Comparison of ENCODE assay signal across 19 cellular contexts in the genomic region with DNA sequence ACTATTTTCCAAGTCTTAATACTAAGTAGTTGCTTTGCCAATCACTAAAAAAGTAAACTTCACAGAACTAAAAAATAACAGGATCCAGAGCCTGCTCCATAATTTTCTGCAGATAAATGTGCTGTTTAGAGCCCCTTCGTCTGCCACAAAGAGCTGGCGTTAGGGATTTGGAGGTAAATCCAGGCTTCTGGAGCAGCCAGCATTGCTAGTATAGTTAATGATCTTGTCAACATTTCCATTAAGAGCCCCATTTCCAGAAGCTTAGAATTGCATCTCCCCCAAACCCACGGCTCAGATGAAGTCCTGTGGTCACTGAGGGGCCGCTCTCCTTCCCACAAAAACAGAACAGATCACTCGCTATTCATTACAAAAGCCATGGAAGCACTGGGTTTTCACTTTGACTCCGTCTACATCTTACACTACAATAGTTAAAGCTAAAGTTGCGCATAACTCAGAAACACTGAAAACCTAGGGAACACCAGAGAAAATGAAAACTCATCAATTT. TPM values are rescaled to one million over a fixed set of nuclear protein-coding genes. Genes with fewer than 3 reads are reported as not detected.
DNase-seq lines count a peak whose midpoint lies in the region; ATAC-seq, FAIRE-seq and TF ChIP-seq lines count a peak whose summit lies in the region.
"Had no signal": no experiment of that assay in that cellular context is flagged by ENCODE, and none has a peak within 500 bp of the region (broad histone marks: within the 10 kb centered on the region; RNA-seq: fewer than 3 reads in every experiment).

No MANE protein-coding gene starts in this region.

- H3K4me3 ChIP-seq in H1 (ENCODE audit: extremely low read depth in 1 of 4, insufficient read depth in 2 of 4, low read depth in 3 of 4, low read length in 4 of 4) (peak overlapping the region in 1 of 4 experiments; percentile 62; a peak in 1 of 8 replicates), neural progenitor cell (peak overlapping the region; percentile 49), PC-3 (ENCODE audit: low read length) (no peak overlapping the region)
- H3K4me3 ChIP-seq: K562 had no signal

- no peak overlapping the region for H4K8ac ChIP-seq in H1 (ENCODE audit: extremely low read depth, insufficient read depth, low read length)

- H3K18ac ChIP-seq in H1 (ENCODE audit: extremely low read depth, low read length) = no peak overlapping the region

- H2BK12ac ChIP-seq in H1 (ENCODE audit: low read depth, low read length) = no peak overlapping the region

- H3K27me3 ChIP-seq in H1 (replicated peaks in 1 of 4; ENCODE audit: control insufficient read depth in 3 of 4, extremely low read depth in 1 of 4, insufficient read depth in 3 of 4, low read length in 3 of 4) = peaks cover 0 to 22% (median 15%) of the 10 kb centered on the region in 4 experiments; a peak in 5 of 7 replicates
- H3K27me3 ChIP-seq in neural progenitor cell = no peaks in the 10 kb centered on the region
- H3K27me3 ChIP-seq in PC-3 (ENCODE audit: low read length) = peaks cover 61% of the 10 kb centered on the region

- H2BK5ac ChIP-seq in H1 (ENCODE audit: low read depth, low read length) = no peak overlapping the region

- H3K79me1 ChIP-seq in H1 (ENCODE audit: low read depth, low read length) = no peaks in the 10 kb centered on the region; the same call in 1 of the 2 replicates

- H3K4me2 ChIP-seq in H1 (ENCODE audit: insufficient read depth in 1 of 2, low read depth in 2 of 2, low read length in 2 of 2) (peak overlapping the region; percentile 91 to 92; a peak in 3 of 4 replicates), neural progenitor cell (peak overlapping the region; percentile 83), PC-3 (ENCODE audit: low read length) (no peak overlapping the region)

- H2BK15ac ChIP-seq in H1 (ENCODE audit: low read length) = no peak overlapping the region

- H3K56ac ChIP-seq in H1 (replicated peaks; ENCODE audit: insufficient read length, low read depth, low read length) = no peak overlapping the region

- no peak for TF ChIP-seq EP300 in H1 (IDR thresholded peaks at IDR 0.05; ENCODE audit: borderline replicate concordance in 1 of 2, low read depth in 2 of 2, low read length in 2 of 2)

- no peak for FAIRE-seq in H1 (lab: Jason Lieb, UNC)
- FAIRE-seq: bronchial epithelial cell, K562 had no signal

- H2AFZ ChIP-seq in H1 (ENCODE audit: low read length) (no peak overlapping the region), neural progenitor cell (replicated peaks) (no peak overlapping the region), PC-3 (ENCODE audit: low read length) (no peak overlapping the region)

- H3K4me1 Mint-ChIP-seq in natural killer cell (peaks cover 67 to 74% of the 10 kb centered on the region in 2 donors), neural progenitor cell (peaks cover 91% of the 10 kb centered on the region)
- peaks cover 35% of the 10 kb centered on the region in 2 donors for H3K4me1 Mint-ChIP-seq in natural killer cell treated with Interleukin-12 subunit alpha and Interleukin-12 subunit beta and Interleukin-15 and Interleukin-18, amount 100 ng/mL, for 72 hours (ENCODE audit: low read depth in 2 of 2)

- H3K4me1 ChIP-seq in H1 (replicated peaks in 1 of 4; ENCODE audit: control insufficient read depth in 3 of 4, insufficient read depth in 4 of 4, low read length in 3 of 4) (peaks cover 8 to 20% (median 17%) of the 10 kb centered on the region in 4 experiments), neural progenitor cell (peaks cover 88% of the 10 kb centered on the region), PC-3 (ENCODE audit: insufficient read depth, low read length) (no peaks in the 10 kb centered on the region; the same call in 1 of the 2 replicates)

- no TSS peak for BruUV-seq in PC-3 (replicated peaks; lab: Mats Ljungman, UMichigan)

- H2AK5ac ChIP-seq in H1 (ENCODE audit: low read depth, low read length) = no peak overlapping the region

- intact Hi-C loops in natural killer cell (cut with micrococcal nuclease) (loop anchor here (5.0 kb wide), 1 partner anchor 36 kb away; no protein-coding TSS in a partner anchor), PC-3 (cut with micrococcal nuclease) (loop anchor here (5.0 kb wide), 1 partner anchor 39 kb away; no protein-coding TSS in a partner anchor)

- no peak overlapping the region for H4K5ac ChIP-seq in H1 (ENCODE audit: insufficient read length, low read depth, low read length)

- no peak overlapping the region; a peak in 1 of 7 replicates for H3K9ac ChIP-seq in H1 (replicated peaks in 1 of 4; ENCODE audit: extremely low read depth in 1 of 4, low read depth in 3 of 4, low read length in 3 of 4)
- no peak overlapping the region for H3K9ac ChIP-seq in neural progenitor cell
- H3K9ac ChIP-seq in PC-3 (ENCODE audit: low read length) = no peak overlapping the region

- POLR2A ChIA-PET in H1 (lab: Charles Lee; ENCODE audit: partially characterized antibody) (interaction anchor here (1.0 to 1.1 kb wide), 2 partner anchors 37 to 40 kb away, joined by 3 to 4 read pairs; no protein-coding TSS in a partner anchor), PC-3 (lab: Charles Lee; ENCODE audit: unreplicated experiment) (no interaction called here)

- H3K9me2 ChIP-seq in PC-3 (replicated peaks; ENCODE audit: low read length) = no peaks in the 10 kb centered on the region

- H4K91ac ChIP-seq in H1 (replicated peaks; ENCODE audit: insufficient read length, low read length) = no peak overlapping the region

- H3K27ac Mint-ChIP-seq in natural killer cell = peak overlapping the region; percentile 81 to 92
- peak overlapping the region in 1 of 2 donors; percentile 97 for H3K27ac Mint-ChIP-seq in natural killer cell treated with Interleukin-12 subunit alpha and Interleukin-12 subunit beta and Interleukin-15 and Interleukin-18, amount 100 ng/mL, for 72 hours
- no peak overlapping the region for H3K27ac Mint-ChIP-seq in neural progenitor cell
- H3K27ac Mint-ChIP-seq: activated naive CD8-positive, alpha-beta T cell; CD8-positive, alpha-beta T cell had no signal

- TF ChIP-seq RAD21 in H1 (IDR thresholded peaks at IDR 0.05 in 1 of 2, conservative IDR thresholded peaks at IDR 0.05 in 1 of 2; ENCODE audit: low read depth in 2 of 2, low read length in 2 of 2) = no peak

- no peaks in the 10 kb centered on the region for H3K9me3 Mint-ChIP-seq in natural killer cell
- H3K9me3 Mint-ChIP-seq in natural killer cell treated with Interleukin-12 subunit alpha and Interleukin-12 subunit beta and Interleukin-15 and Interleukin-18, amount 100 ng/mL, for 72 hours = no peaks in the 10 kb centered on the region
- H3K9me3 Mint-ChIP-seq in neural progenitor cell = no peaks in the 10 kb centered on the region
- H3K9me3 Mint-ChIP-seq: CD8-positive, alpha-beta T cell; stimulated activated naive CD8-positive, alpha-beta T cell treated with anti-CD3 and anti-CD28 coated beads, Interleukin-15, Interleukin-2, amounts not matched to agents 100 ng/mL and 50 ng/mL, for 24 hours had no signal

- no peak overlapping the region for H3K14ac ChIP-seq in H1 (ENCODE audit: insufficient read length)

- H2BK20ac ChIP-seq in H1 (ENCODE audit: low read length) = no peak overlapping the region

- H3K36me3 ChIP-seq in H1 (ENCODE audit: control insufficient read depth in 2 of 4, insufficient read depth in 4 of 4, low read length in 3 of 4) (no peaks in the 10 kb centered on the region), neural progenitor cell (no peaks in the 10 kb centered on the region), PC-3 (ENCODE audit: low read depth, low read length) (no peaks in the 10 kb centered on the region)

- no peak overlapping the region for H3K27ac ChIP-seq in H1 (ENCODE audit: low read depth, low read length)
- peak overlapping the region; percentile 9 for H3K27ac ChIP-seq in neural progenitor cell
- H3K27ac ChIP-seq in PC-3 (ENCODE audit: low read length) = no peak overlapping the region

- DNase-seq in natural killer cell = no peak
- no peak for DNase-seq in natural killer cell treated with Interleukin-12 subunit alpha and Interleukin-12 subunit beta and Interleukin-15 and Interleukin-18, amount 100 ng/mL, for 72 hours (ENCODE audit: low spot score)
- DNase-seq in H1 (ENCODE audit: low read depth in 1 of 2, low spot score in 2 of 2) = no peak
- DNase-seq in neural progenitor cell (ENCODE audit: low spot score) = no peak
- DNase-seq in NCI-H226 = no peak
- no peak for DNase-seq in hippocampal formation (lab: John Stamatoyannopoulos, UW)
- no peak for DNase-seq in PC-3
- no peak for DNase-seq in GDM1 (lab: John Stamatoyannopoulos, UW)
- DNase-seq: ACHN; activated CD4-positive, alpha-beta T cell treated with anti-CD3 and anti-CD28 coated beads for 1 hour; activated CD8-positive, alpha-beta memory T cell treated with anti-CD3 and anti-CD28 coated beads, Interleukin-2, amount 50 U/mL, for 4 hours; CD8-positive, alpha-beta T cell; DND-41; NCI-H2171 had no signal

- H3K4ac ChIP-seq in H1 (replicated peaks; ENCODE audit: insufficient read length, low read depth, low read length) = no peak overlapping the region

- H3K4me3 Mint-ChIP-seq in natural killer cell (no peak overlapping the region), neural progenitor cell (peak overlapping the region; percentile 41)
- no peak overlapping the region for H3K4me3 Mint-ChIP-seq in natural killer cell treated with Interleukin-12 subunit alpha and Interleukin-12 subunit beta and Interleukin-15 and Interleukin-18, amount 100 ng/mL, for 72 hours
- H3K4me3 Mint-ChIP-seq: CD8-positive, alpha-beta T cell; stimulated activated naive CD8-positive, alpha-beta T cell treated with anti-CD3 and anti-CD28 coated beads, Interleukin-15, Interleukin-2, amounts not matched to agents 100 ng/mL and 50 ng/mL, for 24 hours had no signal

- H3K27me3 Mint-ChIP-seq in natural killer cell (ENCODE audit: low read depth in 2 of 2) (no peaks in the 10 kb centered on the region), neural progenitor cell (ENCODE audit: insufficient read depth, low read depth) (peaks cover 10% of the 10 kb centered on the region)
- no peaks in the 10 kb centered on the region for H3K27me3 Mint-ChIP-seq in natural killer cell treated with Interleukin-12 subunit alpha and Interleukin-12 subunit beta and Interleukin-15 and Interleukin-18, amount 100 ng/mL, for 72 hours
- H3K27me3 Mint-ChIP-seq: activated naive CD8-positive, alpha-beta T cell; stimulated activated naive CD8-positive, alpha-beta T cell treated with anti-CD3 and anti-CD28 coated beads, Interleukin-15, Interleukin-2, amounts not matched to agents 100 ng/mL and 50 ng/mL, for 24 hours had no signal

- ATAC-seq in natural killer cell = no peak
- no peak for ATAC-seq in natural killer cell treated with Interleukin-12 subunit alpha and Interleukin-12 subunit beta and Interleukin-15 and Interleukin-18, amount 100 ng/mL, for 72 hours
- no peak for ATAC-seq in PC-3
- ATAC-seq: CD8-positive, alpha-beta T cell; K562; left lobe of liver had no signal

- peaks cover 0 to 26% of the 10 kb centered on the region in 2 experiments; a peak in 1 of 4 replicates for H3K79me2 ChIP-seq in H1 (ENCODE audit: control insufficient read depth in 1 of 2, insufficient read depth in 2 of 2, low read length in 2 of 2)
- peaks cover 100% of the 10 kb centered on the region for H3K79me2 ChIP-seq in neural progenitor cell (ENCODE audit: low read depth)
- H3K79me2 ChIP-seq in PC-3 (ENCODE audit: low read length) = no peaks in the 10 kb centered on the region

- H3K23me2 ChIP-seq in H1 (ENCODE audit: low read depth, low read length) = peaks cover 13% of the 10 kb centered on the region

- CTCF ChIA-PET in H1 (lab: Charles Lee; ENCODE audit: partially characterized antibody) (interaction anchor here (1.3 to 3.0 kb wide), 4 partner anchors 23 to 54 kb away, joined by 4 to 9 read pairs (median 6); no protein-coding TSS in a partner anchor), PC-3 (lab: Charles Lee) (no interaction called here)

- H3F3A ChIP-seq in neural progenitor cell (ENCODE audit: low read depth) = peaks cover 63% of the 10 kb centered on the region
- H3F3A ChIP-seq in PC-3 (ENCODE audit: low read length, unreplicated experiment) = no peaks in the 10 kb centered on the region

- H4K20me1 ChIP-seq in H1 (replicated peaks in 1 of 2; ENCODE audit: control insufficient read depth in 1 of 2, insufficient read depth in 2 of 2, low read length in 2 of 2) (peaks cover 5 to 10% of the 10 kb centered on the region in 2 experiments), neural progenitor cell (ENCODE audit: low read depth) (peaks cover 100% of the 10 kb centered on the region), PC-3 (ENCODE audit: low read length) (no peaks in the 10 kb centered on the region)

- TF ChIP-seq CTCF in natural killer cell (IDR thresholded peaks at IDR 0.05) (no peak), H1 (IDR thresholded peaks at IDR 0.05; ENCODE audit: control extremely low read depth in 1 of 3, insufficient read depth in 1 of 3, low read depth in 1 of 3, low read length in 3 of 3) (no peak), neural progenitor cell (IDR thresholded peaks at IDR 0.05) (no peak), PC-3 (conservative IDR thresholded peaks at IDR 0.05; ENCODE audit: low read depth, low read length) (no peak)

- no peak overlapping the region for H3K23ac ChIP-seq in H1 (ENCODE audit: insufficient read length)

- no peaks in the 10 kb centered on the region for H3K36me3 Mint-ChIP-seq in natural killer cell
- no peaks in the 10 kb centered on the region for H3K36me3 Mint-ChIP-seq in natural killer cell treated with Interleukin-12 subunit alpha and Interleukin-12 subunit beta and Interleukin-15 and Interleukin-18, amount 100 ng/mL, for 72 hours
- peaks cover 3% of the 10 kb centered on the region for H3K36me3 Mint-ChIP-seq in neural progenitor cell
- H3K36me3 Mint-ChIP-seq: activated naive CD8-positive, alpha-beta T cell; CD8-positive, alpha-beta T cell had no signal

- no peak for TF ChIP-seq POLR2A in H1 (IDR thresholded peaks at IDR 0.05; ENCODE audit: control extremely low read depth in 1 of 2, low read depth in 2 of 2, low read length in 2 of 2)

- H3K9me3 ChIP-seq in H1 (ENCODE audit: insufficient read depth in 2 of 2, low read depth in 1 of 2, low read length in 1 of 2) = no peaks in the 10 kb centered on the region
- no peaks in the 10 kb centered on the region for H3K9me3 ChIP-seq in neural progenitor cell (ENCODE audit: low read depth)
- no peaks in the 10 kb centered on the region for H3K9me3 ChIP-seq in PC-3 (ENCODE audit: low read length)

- no peak overlapping the region for H2BK120ac ChIP-seq in H1 (replicated peaks; ENCODE audit: low read depth, low read length)

- 27% methylated on average over 7 of the region's 7 CpGs; no CpG with 5 or more reads in 1 of the 2 experiments for WGBS in H1 (ENCODE audit: extremely low coverage in 1 of 2, insufficient coverage in 1 of 2, insufficient read length in 1 of 2, insufficient replicate concordance in 2 of 2, low coverage in 1 of 2, low lambda C conversion rate in 2 of 2, missing lambda C conversion rate in 1 of 2), 2 experiments

RNA-seq across cellular contexts. Expression of gene ZNF516, which starts 41.9 kb away (rescaled TPM):
- total RNA-seq in natural killer cell (10 to 100 TPM; 49.1 to 60.0 (median 52.4) TPM), neural progenitor cell (ENCODE audit: low replicate concordance) (45.5 and 83.3 TPM in 2 replicates), PC-3 (2014; rRNA removed) (1.7 and 4.0 TPM in 2 replicates)
- 10 to 100 TPM; 10.8 to 21.1 TPM for total RNA-seq in natural killer cell treated with Interleukin-12 subunit alpha and Interleukin-12 subunit beta and Interleukin-15 and Interleukin-18, amount 100 ng/mL, for 72 hours
- total RNA-seq in H1 (2021; fragmentation: NEBNext Ultra II Directional; extraction: Animal tissue kit (Norgen Biotek cat#: 25700)) = 16.5 and 17.0 TPM in 2 replicates
- 7.3 and 9.2 TPM in 2 replicates for polyA plus RNA-seq in H1 (2011; rRNA removed)
- 9.3 TPM for polyA plus RNA-seq in H1 (2011; cell fraction: cytosol; rRNA removed)
- polyA plus RNA-seq in H1 (2011; cell fraction: nucleus; rRNA removed) = 15.7 TPM
- polyA plus RNA-seq in H1 (2012, experiment 1 of 2) = 8.0 to 13.2 TPM (median 9.8 TPM) in 4 replicates
- 3.3 TPM for polyA plus RNA-seq in H1 (2012, experiment 2 of 2)
- 4.8 TPM for polyA plus RNA-seq in H1 (2013, experiment 1 of 2)
- 4.1 TPM for polyA plus RNA-seq in H1 (2013, experiment 2 of 2)
- polyA minus RNA-seq in H1 (2011; rRNA and poly(A)+ RNA removed) = 13.4 and 18.4 TPM in 2 replicates
- 14.1 TPM for polyA minus RNA-seq in H1 (2011; cell fraction: cytosol; rRNA and poly(A)+ RNA removed)
- 25.4 TPM for polyA minus RNA-seq in H1 (2011; cell fraction: nucleus; rRNA and poly(A)+ RNA removed)
